ENCODE assay signal across 8 cellular contexts in genomic region chr4:2794707-2795557, GRCh38. TPM values are rescaled to one million over a fixed set of nuclear protein-coding genes. Genes with fewer than 3 reads are reported as not detected.
DNase-seq lines count a peak whose midpoint lies in the region; ATAC-seq and TF ChIP-seq lines count a peak whose summit lies in the region.

No MANE protein-coding gene starts in this region.

- H3K27ac Mint-ChIP-seq in T-helper 1 cell treated with Interleukin-12 subunit alpha and Interleukin-12 subunit beta and Interleukin-4 antibody, amounts not matched to agents 30 μg/mL and 1 μg/mL, for 36 hours = no peak overlapping the region
- no peak overlapping the region for H3K27ac Mint-ChIP-seq in activated T-helper 2 cell treated with anti-CD3 and anti-CD28 coated beads, Interferon-gamma antibody, Interleukin-2, Interleukin-4, amounts not matched to agents 10 μg/mL and 5 μg/mL and 100 μg/mL, durations not matched to agents 14 hours and 24 hours and 36 hours
- H3K27ac Mint-ChIP-seq in stimulated activated naive CD8-positive, alpha-beta T cell treated with anti-CD3 and anti-CD28 coated beads, Interleukin-15, amount 100 ng/mL, for 72 hours = peak overlapping the region; percentile 71 to 89

- no peak overlapping the region for H2AFZ ChIP-seq in hepatocyte

- H3K4me3 Mint-ChIP-seq in T-helper 1 cell treated with Interleukin-12 subunit alpha and Interleukin-12 subunit beta and Interleukin-4 antibody, amounts not matched to agents 30 μg/mL and 1 μg/mL, for 36 hours = peak overlapping the region; percentile 86
- H3K4me3 Mint-ChIP-seq in activated T-helper 2 cell treated with anti-CD3 and anti-CD28 coated beads, Interferon-gamma antibody, Interleukin-2, Interleukin-4, amounts not matched to agents 10 μg/mL and 5 μg/mL and 100 μg/mL, durations not matched to agents 14 hours and 24 hours and 36 hours (ENCODE audit: low read depth) = peak overlapping the region; percentile 85
- peak overlapping the region; percentile 90 for H3K4me3 Mint-ChIP-seq in stimulated activated naive CD8-positive, alpha-beta T cell treated with anti-CD3 and anti-CD28 coated beads, Interleukin-15, amount 100 ng/mL, for 72 hours

- no peaks in the 10 kb centered on the region for H3K27me3 Mint-ChIP-seq in T-helper 1 cell treated with Interleukin-12 subunit alpha and Interleukin-12 subunit beta and Interleukin-4 antibody, amounts not matched to agents 30 μg/mL and 1 μg/mL, for 36 hours (ENCODE audit: low read depth)
- H3K27me3 Mint-ChIP-seq in activated T-helper 2 cell treated with anti-CD3 and anti-CD28 coated beads, Interferon-gamma antibody, Interleukin-2, Interleukin-4, amounts not matched to agents 10 μg/mL and 5 μg/mL and 100 μg/mL, durations not matched to agents 14 hours and 24 hours and 36 hours (ENCODE audit: low read depth) = no peaks in the 10 kb centered on the region
- no peaks in the 10 kb centered on the region for H3K27me3 Mint-ChIP-seq in stimulated activated naive CD8-positive, alpha-beta T cell treated with anti-CD3 and anti-CD28 coated beads, Interleukin-15, amount 100 ng/mL, for 72 hours

- no peak for ATAC-seq in stimulated activated naive CD8-positive, alpha-beta T cell treated with anti-CD3 and anti-CD28 coated beads, Interleukin-15, amount 100 ng/mL, for 72 hours

- 77% methylated on average over 12 of the region's 12 CpGs for WGBS in hepatocyte (ENCODE audit: low lambda C conversion rate, missing lambda C conversion rate)

- no peaks in the 10 kb centered on the region for H3K36me3 Mint-ChIP-seq in T-helper 1 cell treated with Interleukin-12 subunit alpha and Interleukin-12 subunit beta and Interleukin-4 antibody, amounts not matched to agents 30 μg/mL and 1 μg/mL, for 36 hours (ENCODE audit: low read depth)
- no peaks in the 10 kb centered on the region for H3K36me3 Mint-ChIP-seq in activated T-helper 2 cell treated with anti-CD3 and anti-CD28 coated beads, Interferon-gamma antibody, Interleukin-2, Interleukin-4, amounts not matched to agents 10 μg/mL and 5 μg/mL and 100 μg/mL, durations not matched to agents 14 hours and 24 hours and 36 hours (ENCODE audit: low read depth)

- peaks cover 37% of the 10 kb centered on the region for H3K4me1 Mint-ChIP-seq in T-helper 1 cell treated with Interleukin-12 subunit alpha and Interleukin-12 subunit beta and Interleukin-4 antibody, amounts not matched to agents 30 μg/mL and 1 μg/mL, for 36 hours (ENCODE audit: low read depth)
- H3K4me1 Mint-ChIP-seq in activated T-helper 2 cell treated with anti-CD3 and anti-CD28 coated beads, Interferon-gamma antibody, Interleukin-2, Interleukin-4, amounts not matched to agents 10 μg/mL and 5 μg/mL and 100 μg/mL, durations not matched to agents 14 hours and 24 hours and 36 hours (ENCODE audit: low read depth) = peaks cover 42% of the 10 kb centered on the region
- H3K4me1 Mint-ChIP-seq in stimulated activated naive CD8-positive, alpha-beta T cell treated with anti-CD3 and anti-CD28 coated beads, Interleukin-15, amount 100 ng/mL, for 72 hours = peaks cover 81% of the 10 kb centered on the region

- H3K79me2 ChIP-seq in hepatocyte = peaks cover 33% of the 10 kb centered on the region

- no peaks in the 10 kb centered on the region for H3K36me3 ChIP-seq in hepatocyte (replicated peaks; ENCODE audit: insufficient read depth, low read depth)

- H3K27me3 ChIP-seq in hepatocyte = no peaks in the 10 kb centered on the region

- no peak overlapping the region for H3K4me3 ChIP-seq in hepatocyte

- DNase-seq in T-helper 1 cell (no peak), hepatocyte (ENCODE audit: low spot score) (peak; percentile 68), NCI-H1092 (lab: John Stamatoyannopoulos, UW) (no peak), NCI-H2107 (lab: John Stamatoyannopoulos, UW) (no peak), SHP77 (lab: John Stamatoyannopoulos, UW) (no peak)
- DNase-seq in activated T-helper 2 cell treated with anti-CD3 and anti-CD28 coated beads, Interferon-gamma antibody, Interleukin-2, Interleukin-4, amounts not matched to agents 10 μg/mL and 5 μg/mL and 100 μg/mL, durations not matched to agents 14 hours and 24 hours and 36 hours (ENCODE audit: low spot score) = no peak
- peak in 1 of 2 donors; percentile 21 for DNase-seq in stimulated activated naive CD8-positive, alpha-beta T cell treated with anti-CD3 and anti-CD28 coated beads, Interleukin-15, amount 100 ng/mL, for 72 hours

- intact Hi-C loops in activated T-helper 2 cell treated with anti-CD3 and anti-CD28 coated beads, Interferon-gamma antibody, Interleukin-2, Interleukin-4, amounts not matched to agents 10 μg/mL and 5 μg/mL and 100 μg/mL, durations not matched to agents 14 hours and 24 hours and 36 hours (cut with micrococcal nuclease) = no loop called here

- TF ChIP-seq CTCF in hepatocyte (IDR thresholded peaks at IDR 0.05; ENCODE audit: poor library complexity) = no peak

- peaks cover 46% of the 10 kb centered on the region for H3K4me1 ChIP-seq in hepatocyte (ENCODE audit: insufficient read depth)

- no peaks in the 10 kb centered on the region for H3K9me2 ChIP-seq in hepatocyte (replicated peaks; ENCODE audit: insufficient read depth)

- H4K20me1 ChIP-seq in hepatocyte (ENCODE audit: insufficient read depth, poor library complexity, severe bottlenecking) = no peaks in the 10 kb centered on the region

- H3K9me3 ChIP-seq in hepatocyte (ENCODE audit: low read depth) = no peaks in the 10 kb centered on the region

- no peaks in the 10 kb centered on the region for H3K9me3 Mint-ChIP-seq in T-helper 1 cell treated with Interleukin-12 subunit alpha and Interleukin-12 subunit beta and Interleukin-4 antibody, amounts not matched to agents 30 μg/mL and 1 μg/mL, for 36 hours
- no peaks in the 10 kb centered on the region for H3K9me3 Mint-ChIP-seq in activated T-helper 2 cell treated with anti-CD3 and anti-CD28 coated beads, Interferon-gamma antibody, Interleukin-2, Interleukin-4, amounts not matched to agents 10 μg/mL and 5 μg/mL and 100 μg/mL, durations not matched to agents 14 hours and 24 hours and 36 hours
- no peaks in the 10 kb centered on the region for H3K9me3 Mint-ChIP-seq in stimulated activated naive CD8-positive, alpha-beta T cell treated with anti-CD3 and anti-CD28 coated beads, Interleukin-15, amount 100 ng/mL, for 72 hours

- peak overlapping the region; percentile 89 for H3K27ac ChIP-seq in hepatocyte

- peak overlapping the region; percentile 99 for H3K4me2 ChIP-seq in hepatocyte

RNA-seq across cellular contexts. Expression of gene SH3BP2, which starts 2.0 kb away (rescaled TPM):
- 64.3 and 72.7 TPM in 2 replicates for total RNA-seq in activated T-helper 2 cell treated with anti-CD3 and anti-CD28 coated beads, Interferon-gamma antibody, Interleukin-2, Interleukin-4, amounts not matched to agents 10 μg/mL and 5 μg/mL and 100 μg/mL, durations not matched to agents 14 hours and 24 hours and 36 hours
- 15.0 and 25.7 TPM in 2 replicates for total RNA-seq in hepatocyte
- polyA plus RNA-seq in hepatocyte = 24.3 and 29.6 TPM in 2 replicates

RNA-seq across cellular contexts. Expression of gene TNIP2, which starts 38.8 kb away (rescaled TPM):
- 69.2 and 72.1 TPM in 2 replicates for total RNA-seq in activated T-helper 2 cell treated with anti-CD3 and anti-CD28 coated beads, Interferon-gamma antibody, Interleukin-2, Interleukin-4, amounts not matched to agents 10 μg/mL and 5 μg/mL and 100 μg/mL, durations not matched to agents 14 hours and 24 hours and 36 hours
- total RNA-seq in hepatocyte = 38.2 and 42.7 TPM in 2 replicates
- 43.0 and 50.8 TPM in 2 replicates for polyA plus RNA-seq in hepatocyte

RNA-seq across cellular contexts. Expression of gene ADD1, which starts 48.7 kb away (rescaled TPM):
- total RNA-seq in activated T-helper 2 cell treated with anti-CD3 and anti-CD28 coated beads, Interferon-gamma antibody, Interleukin-2, Interleukin-4, amounts not matched to agents 10 μg/mL and 5 μg/mL and 100 μg/mL, durations not matched to agents 14 hours and 24 hours and 36 hours = 240 and 242 TPM in 2 replicates
- total RNA-seq in hepatocyte = 143 and 179 TPM in 2 replicates
- 174 and 208 TPM in 2 replicates for polyA plus RNA-seq in hepatocyte

Comparison
In these comparisons a context has a peak if more than half of its experiments do, and no peak if none do; other contexts are left out.
1. H3K27ac Mint-ChIP-seq: peak in stimulated activated naive CD8-positive, alpha-beta T cell treated with anti-CD3 and anti-CD28 coated beads, Interleukin-15, amount 100 ng/mL, for 72 hours (2 of 2); none in T-helper 1 cell treated with Interleukin-12 subunit alpha and Interleukin-12 subunit beta and Interleukin-4 antibody, amounts not matched to agents 30 μg/mL and 1 μg/mL, for 36 hours (single experiment) and activated T-helper 2 cell treated with anti-CD3 and anti-CD28 coated beads, Interferon-gamma antibody, Interleukin-2, Interleukin-4, amounts not matched to agents 10 μg/mL and 5 μg/mL and 100 μg/mL, durations not matched to agents 14 hours and 24 hours and 36 hours (single experiment).
2. Peak in every context shown above with its lines, with median percentiles within 50 percentile points of each other: H3K4me3 Mint-ChIP-seq.